22 cellular contexts compared by ENCODE assay signal in the genomic region with DNA sequence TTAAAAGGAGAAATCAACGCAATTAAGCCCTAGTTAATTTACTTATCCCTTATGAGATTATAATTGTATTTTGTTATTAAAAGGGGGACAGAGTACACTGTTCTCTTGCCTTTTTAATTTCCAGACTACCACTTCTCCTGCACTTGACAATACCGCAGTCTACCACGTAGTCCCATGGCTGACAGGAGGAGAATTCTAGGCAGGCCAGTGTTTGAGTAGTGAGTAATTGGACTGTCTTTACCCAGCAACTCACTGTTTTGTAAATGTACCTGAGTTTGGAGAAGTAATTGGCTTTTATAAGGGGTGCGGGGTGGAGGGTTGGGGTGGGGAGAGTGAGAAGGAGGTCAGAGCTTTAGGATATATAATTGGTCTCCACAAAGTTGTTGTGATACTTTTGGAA.
"Had no signal": no experiment of that assay in that cellular context is flagged by ENCODE, and none has a peak within 500 bp of the region (broad histone marks: within the 10 kb centered on the region; RNA-seq: fewer than 3 reads in every experiment).

No MANE protein-coding gene starts in this region.

- H2AFZ ChIP-seq: neural progenitor cell had no signal

- ATAC-seq: effector memory CD8-positive, alpha-beta T cell; gastrocnemius medialis; natural killer cell treated with Interleukin-12 subunit alpha and Interleukin-12 subunit beta and Interleukin-15 and Interleukin-18, amount 100 ng/mL, for 72 hours; right cardiac atrium; stimulated activated effector memory CD8-positive, alpha-beta T cell treated with anti-CD3 and anti-CD28 coated beads, Interleukin-12 subunit alpha, Interleukin-12 subunit beta, amount 100 ng/mL, for 72 hours; stimulated activated naive CD8-positive, alpha-beta T cell treated with anti-CD3 and anti-CD28 coated beads, Interleukin-15, Interleukin-2, amounts not matched to agents 100 U/mL and 50 U/mL, for 24 hours had no signal

- H3K4me1 Mint-ChIP-seq: immature natural killer cell; memory B cell; neural progenitor cell; stimulated activated effector memory CD8-positive, alpha-beta T cell treated with anti-CD3 and anti-CD28 coated beads, Interleukin-12 subunit alpha, Interleukin-12 subunit beta, amount 100 ng/mL, for 72 hours had no signal

- H3K4me2 ChIP-seq: neural progenitor cell, smooth muscle cell had no signal

- DNase-seq: effector memory CD8-positive, alpha-beta T cell; gastrocnemius medialis; immature natural killer cell; nucleus accumbens; ovary; right cardiac atrium; stimulated activated CD4-positive, alpha-beta T cell treated with anti-CD3 and anti-CD28 coated beads, Interleukin-4, amount 100 ng/mL, for 1 hour; stimulated activated CD8-positive, alpha-beta memory T cell treated with anti-CD3 and anti-CD28 coated beads, Interleukin-4, amount 100 ng/mL, for 48 hours; stimulated activated naive CD8-positive, alpha-beta T cell treated with anti-CD3 and anti-CD28 coated beads, Interleukin-15, Interleukin-2, amounts not matched to agents 100 U/mL and 50 U/mL, for 24 hours; tibial artery had no signal

- H3K4me3 Mint-ChIP-seq: dendritic cell treated with granulocyte-macrophage colony-stimulating factor and Interleukin-4, amounts not matched to agents 40 ng/mL and 50 ng/mL, for 4 days; effector memory CD8-positive, alpha-beta T cell; immature natural killer cell; memory B cell; mesothelial cell of epicardium; natural killer cell treated with Interleukin-12 subunit alpha and Interleukin-12 subunit beta and Interleukin-15 and Interleukin-18, amount 100 ng/mL, for 72 hours; neural progenitor cell; stimulated activated effector memory CD8-positive, alpha-beta T cell treated with anti-CD3 and anti-CD28 coated beads, Interleukin-12 subunit alpha, Interleukin-12 subunit beta, amount 100 ng/mL, for 72 hours had no signal

- H3K36me3 Mint-ChIP-seq: immature natural killer cell; memory B cell; mesothelial cell of epicardium; natural killer cell treated with Interleukin-12 subunit alpha and Interleukin-12 subunit beta and Interleukin-15 and Interleukin-18, amount 100 ng/mL, for 72 hours; neural progenitor cell; stimulated activated effector memory CD8-positive, alpha-beta T cell treated with anti-CD3 and anti-CD28 coated beads, Interleukin-12 subunit alpha, Interleukin-12 subunit beta, amount 100 ng/mL, for 72 hours had no signal

- H3K27ac ChIP-seq: epithelial cell of prostate, esophagus muscularis mucosa, gastrocnemius medialis, neural progenitor cell, ovary, tibial artery, upper lobe of left lung, vagina had no signal

- H3K27me3 ChIP-seq: esophagus muscularis mucosa, gastrocnemius medialis, neural progenitor cell, ovary, tibial artery, upper lobe of left lung, vagina had no signal

- H3K4me1 ChIP-seq: gastrocnemius medialis, neural progenitor cell, tibial artery, vagina had no signal

- H3K9me3 ChIP-seq: esophagus muscularis mucosa, gastrocnemius medialis, ovary, tibial artery, upper lobe of left lung, vagina had no signal

- H3K36me3 ChIP-seq: esophagus muscularis mucosa, gastrocnemius medialis, neural progenitor cell, ovary, tibial artery, upper lobe of left lung, vagina had no signal

- H3K27ac Mint-ChIP-seq: dendritic cell treated with granulocyte-macrophage colony-stimulating factor and Interleukin-4, amounts not matched to agents 40 ng/mL and 50 ng/mL, for 4 days; effector memory CD8-positive, alpha-beta T cell; immature natural killer cell; memory B cell; natural killer cell treated with Interleukin-12 subunit alpha and Interleukin-12 subunit beta and Interleukin-15 and Interleukin-18, amount 100 ng/mL, for 72 hours; neural progenitor cell; progenitor cell of endocrine pancreas; stimulated activated effector memory CD8-positive, alpha-beta T cell treated with anti-CD3 and anti-CD28 coated beads, Interleukin-12 subunit alpha, Interleukin-12 subunit beta, amount 100 ng/mL, for 72 hours had no signal

- H3K9me3 Mint-ChIP-seq: dendritic cell treated with granulocyte-macrophage colony-stimulating factor and Interleukin-4, amounts not matched to agents 40 ng/mL and 50 ng/mL, for 4 days; memory B cell; mesothelial cell of epicardium; neural progenitor cell had no signal

- H3K27me3 Mint-ChIP-seq: dendritic cell treated with granulocyte-macrophage colony-stimulating factor and Interleukin-4, amounts not matched to agents 40 ng/mL and 50 ng/mL, for 4 days; effector memory CD8-positive, alpha-beta T cell; memory B cell; natural killer cell treated with Interleukin-12 subunit alpha and Interleukin-12 subunit beta and Interleukin-15 and Interleukin-18, amount 100 ng/mL, for 72 hours had no signal

- H3K4me3 ChIP-seq: esophagus muscularis mucosa, gastrocnemius medialis, neural progenitor cell, ovary, smooth muscle cell, tibial artery, upper lobe of left lung, vagina had no signal
